Comparison of ENCODE assay signal across 9 cellular contexts in the genomic region with DNA sequence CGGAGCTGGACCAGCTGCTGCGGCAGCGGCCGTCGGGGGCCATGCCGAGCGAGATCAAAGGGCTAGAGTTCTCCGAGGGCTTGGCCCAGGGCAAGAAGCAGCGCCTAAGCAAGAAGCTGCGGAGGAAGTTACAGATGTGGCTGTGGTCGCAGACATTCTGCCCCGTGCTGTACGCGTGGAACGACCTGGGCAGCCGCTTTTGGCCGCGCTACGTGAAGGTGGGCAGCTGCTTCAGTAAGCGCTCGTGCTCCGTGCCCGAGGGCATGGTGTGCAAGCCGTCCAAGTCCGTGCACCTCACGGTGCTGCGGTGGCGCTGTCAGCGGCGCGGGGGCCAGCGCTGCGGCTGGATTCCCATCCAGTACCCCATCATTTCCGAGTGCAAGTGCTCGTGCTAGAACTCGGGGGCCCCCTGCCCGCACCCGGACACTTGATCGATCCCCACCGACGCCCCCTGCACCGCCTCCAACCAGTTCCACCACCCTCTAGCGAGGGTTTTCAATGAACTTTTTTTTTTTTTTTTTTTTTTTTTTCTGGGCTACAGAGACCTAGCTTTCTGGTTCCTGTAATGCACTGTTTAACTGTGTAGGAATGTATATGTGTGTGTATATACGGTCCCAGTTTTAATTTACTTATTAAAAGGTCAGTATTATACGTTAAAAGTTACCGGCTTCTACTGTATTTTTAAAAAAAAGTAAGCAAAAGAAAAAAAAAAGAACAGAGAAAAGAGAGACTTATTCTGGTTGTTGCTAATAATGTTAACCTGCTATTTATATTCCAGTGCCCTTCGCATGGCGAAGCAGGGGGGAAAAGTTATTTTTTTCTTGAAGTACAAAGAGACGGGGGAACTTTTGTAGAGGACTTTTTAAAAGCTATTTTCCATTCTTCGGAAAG. TPM values are rescaled to one million over a fixed set of nuclear protein-coding genes. Genes with fewer than 3 reads are reported as not detected.
DNase-seq lines count a peak whose midpoint lies in the region; ATAC-seq, FAIRE-seq and TF ChIP-seq lines count a peak whose summit lies in the region.
"Had no signal": no experiment of that assay in that cellular context is flagged by ENCODE, and none has a peak within 500 bp of the region (broad histone marks: within the 10 kb centered on the region; RNA-seq: fewer than 3 reads in every experiment).

No MANE protein-coding gene starts in this region.

- H3K4me1 ChIP-seq in left ventricle myocardium inferior (peaks cover 56% of the 10 kb centered on the region), small intestine (ENCODE audit: control insufficient read depth in 2 of 2, insufficient read depth in 1 of 2, low read depth in 1 of 2, low read length in 1 of 2) (peaks cover 0 to 9% of the 10 kb centered on the region in 2 donors)

- intact Hi-C loops in left ventricle myocardium inferior (cut with micrococcal nuclease), result loop anchor here (5.0 to 10.0 kb wide), 2 partner anchors 123 to 180 kb away; no protein-coding TSS in a partner anchor

- H3K27ac ChIP-seq in left ventricle myocardium inferior (replicated peaks), result peak overlapping the region; percentile 68
- no peak overlapping the region for H3K27ac ChIP-seq in small intestine (ENCODE audit: low read depth in 1 of 2, low read length in 1 of 2)

- no peaks in the 10 kb centered on the region for H3K36me3 ChIP-seq in left ventricle myocardium inferior
- no peaks in the 10 kb centered on the region for H3K36me3 ChIP-seq in small intestine (ENCODE audit: control insufficient read depth in 2 of 2, insufficient read depth in 2 of 2, low read length in 2 of 2)

- peaks cover 43% of the 10 kb centered on the region for H3K27me3 Mint-ChIP-seq in activated T-cell treated with anti-CD3 and anti-CD28 coated beads, Interleukin-2, amount 50 U/mL, for 72 hours (ENCODE audit: low read depth)

- peak; percentile 36 to 40 for ATAC-seq in activated T-cell treated with anti-CD3 and anti-CD28 coated beads, Interleukin-2, amount 50 U/mL, for 72 hours (replicated peaks in 1 of 2)
- no peak for ATAC-seq in HG02970 (IDR thresholded peaks at IDR 0.05; ENCODE audit: low FRiP score, unreplicated experiment)

- H3K4me3 ChIP-seq in NB4 (ENCODE audit: low read depth, low read length) (peak overlapping the region; percentile 70), left ventricle myocardium inferior (peak overlapping the region; percentile 71), small intestine (ENCODE audit: low read depth in 1 of 2, low read length in 2 of 2) (peak overlapping the region; percentile 11 to 40)

- H3K4me1 Mint-ChIP-seq in activated T-cell treated with anti-CD3 and anti-CD28 coated beads, Interleukin-2, amount 50 U/mL, for 72 hours (ENCODE audit: low read depth), result peaks cover 42% of the 10 kb centered on the region

- TF ChIP-seq CTCF in NB4 (IDR thresholded peaks at IDR 0.05; ENCODE audit: low read depth, low read length) (no peak), left ventricle myocardium inferior (IDR thresholded peaks at IDR 0.05; ENCODE audit: borderline replicate concordance) (no peak)

- H3K9me3 ChIP-seq in left ventricle myocardium inferior (replicated peaks) (no peaks in the 10 kb centered on the region), small intestine (ENCODE audit: control insufficient read depth, low read depth) (no peaks in the 10 kb centered on the region)

- H3K36me3 Mint-ChIP-seq in activated T-cell treated with anti-CD3 and anti-CD28 coated beads, Interleukin-2, amount 50 U/mL, for 72 hours (ENCODE audit: insufficient read depth in 2 of 2), result no peaks in the 10 kb centered on the region

- peak; percentile 20 for TF ChIP-seq POLR2A in NB4 (IDR thresholded peaks at IDR 0.05; ENCODE audit: extremely low read depth, insufficient read length)

- peak overlapping the region; percentile 71 to 80 for H3K4me3 Mint-ChIP-seq in activated T-cell treated with anti-CD3 and anti-CD28 coated beads, Interleukin-2, amount 50 U/mL, for 72 hours

- DNase-seq in GDM1 (lab: John Stamatoyannopoulos, UW) (peak; percentile 16), NB4 (ENCODE audit: low read depth) (peak; percentile 75), left ventricle myocardium inferior (no peak), small intestine (peak; percentile 15), NCI-H187 (lab: John Stamatoyannopoulos, UW) (no peak), HPDE6-E6E7 (ENCODE audit: extremely low spot score) (no peak)
- DNase-seq in activated T-cell treated with anti-CD3 and anti-CD28 coated beads, Interleukin-2, amount 50 U/mL, for 72 hours, result peak; percentile 42 to 53

- no peak for FAIRE-seq in small intestine (lab: Jason Lieb, UNC)

- H3K27ac Mint-ChIP-seq in activated T-cell treated with anti-CD3 and anti-CD28 coated beads, Interleukin-2, amount 50 U/mL, for 72 hours, result no peak overlapping the region

- H3K27me3 ChIP-seq in left ventricle myocardium inferior (ENCODE audit: low read depth) (peaks cover 90% of the 10 kb centered on the region), small intestine (ENCODE audit: control insufficient read depth in 2 of 2, insufficient read depth in 2 of 2, low read length in 2 of 2) (peaks cover 15 to 16% of the 10 kb centered on the region in 2 donors)

- H3K9me3 Mint-ChIP-seq in activated T-cell treated with anti-CD3 and anti-CD28 coated beads, Interleukin-2, amount 50 U/mL, for 72 hours, result no peaks in the 10 kb centered on the region

- WGBS in small intestine, 3 donors, result 1 to 2% (median 2%) methylated on average over 47 to 50 of the region's 50 CpGs

RNA-seq across cellular contexts. Expression of gene NOG, which starts 1.3 kb away (rescaled TPM):
- 1 to 10 TPM in 1 of 2 donors, under 1 TPM in 1; 0.91 to 1.7 TPM for total RNA-seq in activated T-cell treated with anti-CD3 and anti-CD28 coated beads, Interleukin-2, amount 50 U/mL, for 72 hours
- total RNA-seq in left ventricle myocardium inferior, result 0.41 TPM
- under 1 TPM in 1 of 3 donors, not detected in 2; 0.79 TPM for polyA plus RNA-seq in small intestine
- total RNA-seq: T-helper 1 cell treated with Interleukin-12 subunit alpha and Interleukin-12 subunit beta and Interleukin-4 antibody, amounts not matched to agents 30 ng/mL and 1 ng/mL, for 36 hours had no signal

Comparison
In these comparisons a context has a peak if more than half of its experiments do, and no peak if none do; other contexts are left out.
1. DNase-seq: peak in GDM1 (single experiment), NB4 (single experiment), activated T-cell treated with anti-CD3 and anti-CD28 coated beads, Interleukin-2, amount 50 U/mL, for 72 hours (2 of 2) and small intestine (single experiment); none in left ventricle myocardium inferior (single experiment), NCI-H187 (0 of 2) and HPDE6-E6E7 (single experiment).
2. Peak in every context shown above with its lines, with median percentiles within 50 percentile points of each other: H3K4me3 ChIP-seq.